ENCODE assay signal across 9 cellular contexts in genomic region chr1:150161747-150162581, GRCh38. TPM values are rescaled to one million over a fixed set of nuclear protein-coding genes. Genes with fewer than 3 reads are reported as not detected.
A peak's percentile ranks its signal among the peaks of the same experiment; 100 is the strongest.
DNase-seq lines count a peak whose midpoint lies in the region; ATAC-seq, FAIRE-seq and TF ChIP-seq lines count a peak whose summit lies in the region.
"Had no signal": no experiment of that assay in that cellular context is flagged by ENCODE, and none has a peak within 500 bp of the region (broad histone marks: within the 10 kb centered on the region; RNA-seq: fewer than 3 reads in every experiment).

No MANE protein-coding gene starts in this region.

- intact Hi-C loops in posterior cingulate gyrus (cut with DNase I) = loop anchor here (10.0 kb wide), 1 partner anchor 197 kb away; no protein-coding TSS in a partner anchor

- TF ChIP-seq CTCF in foreskin keratinocyte (conservative IDR thresholded peaks at IDR 0.05) = no peak

- H3K4me3 ChIP-seq in small intestine (ENCODE audit: low read depth in 1 of 2, low read length in 2 of 2) = no peak overlapping the region

- H3K4me1 ChIP-seq in foreskin keratinocyte (peaks cover 8% of the 10 kb centered on the region), small intestine (ENCODE audit: control insufficient read depth in 2 of 2, insufficient read depth in 1 of 2, low read depth in 1 of 2, low read length in 1 of 2) (peaks cover 0 to 2% of the 10 kb centered on the region in 2 donors)

- DNase-seq in NCI-H526 (lab: John Stamatoyannopoulos, UW) = peak; percentile 24 to 47
- DNase-seq in NCI-H526 treated with DMSO at 0.1 percent for 48 hours (lab: John Stamatoyannopoulos, UW) = no peak
- DNase-seq in RPMI8226 = peak; percentile 61
- no peak for DNase-seq in foreskin keratinocyte
- DNase-seq in small intestine = no peak
- DNase-seq in superior temporal gyrus (ENCODE audit: extremely low spot score) = no peak
- DNase-seq in posterior cingulate gyrus = no peak

- FAIRE-seq in small intestine (lab: Jason Lieb, UNC) = no peak
- FAIRE-seq: G401.6 had no signal

- no peak for ATAC-seq in foreskin keratinocyte
- ATAC-seq in HG03457 (IDR thresholded peaks at IDR 0.05; ENCODE audit: unreplicated experiment) = no peak

- WGBS in small intestine, 3 donors = 65 to 84% (median 80%) methylated on average over 9 of the region's 9 CpGs

- no peaks in the 10 kb centered on the region for H3K9me3 ChIP-seq in small intestine (ENCODE audit: control insufficient read depth, low read depth)

- no peaks in the 10 kb centered on the region for H3K27me3 ChIP-seq in foreskin keratinocyte
- H3K27me3 ChIP-seq in small intestine (ENCODE audit: control insufficient read depth in 2 of 2, insufficient read depth in 2 of 2, low read length in 2 of 2) = no peaks in the 10 kb centered on the region

- peaks cover under 1 to 5% of the 10 kb centered on the region in 2 donors for H3K36me3 ChIP-seq in small intestine (ENCODE audit: control insufficient read depth in 2 of 2, insufficient read depth in 2 of 2, low read length in 2 of 2)

- H3K27ac ChIP-seq in foreskin keratinocyte (peak overlapping the region; percentile 12), small intestine (ENCODE audit: low read depth in 1 of 2, low read length in 1 of 2) (peak overlapping the region; percentile 13 to 72)

RNA-seq across cellular contexts. Expression of gene PLEKHO1, which starts 12.2 kb away (rescaled TPM):
- 12.6 and 14.1 TPM in 2 replicates for total RNA-seq in foreskin keratinocyte
- polyA plus RNA-seq in foreskin keratinocyte = 19.2 and 23.3 TPM in 2 replicates
- polyA plus RNA-seq in small intestine = 10 to 100 TPM in 2 of 3 donors, 1 to 10 TPM in 1; 8.1 to 38.4 (median 29.8) TPM

Comparison
In these comparisons a context has a peak if more than half of its experiments do, and no peak if none do; other contexts are left out.
1. DNase-seq: peak in NCI-H526 (2 of 2) and RPMI8226 (single experiment); none in NCI-H526 treated with DMSO at 0.1 percent for 48 hours (single experiment), foreskin keratinocyte (0 of 2), small intestine (single experiment), superior temporal gyrus (single experiment) and posterior cingulate gyrus (0 of 10).